Comparison of ENCODE assay signal across 11 cellular contexts in genomic region chr11:118618115-118618990, GRCh38. TPM values are rescaled to one million over a fixed set of nuclear protein-coding genes. Genes with fewer than 3 reads are reported as not detected.
DNase-seq lines count a peak whose midpoint lies in the region; ATAC-seq and FAIRE-seq lines count a peak whose summit lies in the region.
"Had no signal": no experiment of that assay in that cellular context is flagged by ENCODE, and none has a peak within 500 bp of the region (broad histone marks: within the 10 kb centered on the region; RNA-seq: fewer than 3 reads in every experiment).

No MANE protein-coding gene starts in this region.

- peak; percentile 21 for DNase-seq in activated naive CD8-positive, alpha-beta T cell treated with anti-CD3 and anti-CD28 coated beads, Interleukin-2, amount 10 ng/mL, durations not matched to agents 7 days and 5 days
- no peak for DNase-seq in activated naive CD8-positive, alpha-beta T cell treated with anti-CD3 and anti-CD28 coated beads for 36 hours
- DNase-seq in aorta (peak; percentile 86 to 87), cerebellum (ENCODE audit: low spot score) (no peak), NCI-H1436 (lab: John Stamatoyannopoulos, UW) (no peak), frontal cortex (ENCODE audit: low spot score in 2 of 2) (no peak)
- DNase-seq: NCI-H2227 treated with DMSO at 0.1 percent for 48 hours had no signal

- ATAC-seq in activated naive CD8-positive, alpha-beta T cell treated with anti-CD3 and anti-CD28 coated beads, Interleukin-2, amount 10 ng/mL, durations not matched to agents 7 days and 5 days (ENCODE audit: low read depth), result no peak
- ATAC-seq in aorta (ENCODE audit: low FRiP score), result peak; percentile 61

- no peaks in the 10 kb centered on the region for H3K9me3 Mint-ChIP-seq in activated naive CD8-positive, alpha-beta T cell treated with anti-CD3 and anti-CD28 coated beads, Interleukin-2, amount 10 ng/mL, durations not matched to agents 7 days and 5 days
- H3K9me3 Mint-ChIP-seq in activated naive CD8-positive, alpha-beta T cell treated with anti-CD3 and anti-CD28 coated beads for 36 hours, result no peaks in the 10 kb centered on the region

- H3K4me3 Mint-ChIP-seq in activated naive CD8-positive, alpha-beta T cell treated with anti-CD3 and anti-CD28 coated beads, Interleukin-2, amount 10 ng/mL, durations not matched to agents 7 days and 5 days, result no peak overlapping the region
- no peak overlapping the region for H3K4me3 Mint-ChIP-seq in activated naive CD8-positive, alpha-beta T cell treated with anti-CD3 and anti-CD28 coated beads for 36 hours
- H3K4me3 Mint-ChIP-seq: activated naive CD8-positive, alpha-beta T cell had no signal

- no peak overlapping the region for H3K27ac Mint-ChIP-seq in activated naive CD8-positive, alpha-beta T cell treated with anti-CD3 and anti-CD28 coated beads, Interleukin-2, amount 10 ng/mL, durations not matched to agents 7 days and 5 days
- no peak overlapping the region for H3K27ac Mint-ChIP-seq in activated naive CD8-positive, alpha-beta T cell treated with anti-CD3 and anti-CD28 coated beads for 36 hours
- H3K27ac Mint-ChIP-seq: activated naive CD8-positive, alpha-beta T cell had no signal

- 41 to 54% methylated on average over 11 of the region's 11 CpGs for WGBS in esophagus, 2 donors
- 6 to 11% methylated on average over 11 of the region's 11 CpGs for WGBS in aorta, 2 donors

- H3K4me1 Mint-ChIP-seq in activated naive CD8-positive, alpha-beta T cell treated with anti-CD3 and anti-CD28 coated beads, Interleukin-2, amount 10 ng/mL, durations not matched to agents 7 days and 5 days, result peaks cover 6% of the 10 kb centered on the region
- peaks cover 4% of the 10 kb centered on the region for H3K4me1 Mint-ChIP-seq in activated naive CD8-positive, alpha-beta T cell treated with anti-CD3 and anti-CD28 coated beads for 36 hours

- intact Hi-C loops in aorta (cut with DNase I), result no loop called here

- H3K4me1 ChIP-seq in esophagus (ENCODE audit: control insufficient read depth in 2 of 2, insufficient read depth in 2 of 2, low read length in 1 of 2) (peaks cover 2 to 24% of the 10 kb centered on the region in 2 donors), muscle layer of duodenum (ENCODE audit: control insufficient read depth in 1 of 2, insufficient read depth in 2 of 2, low read length in 2 of 2) (peaks cover 36 to 78% of the 10 kb centered on the region in 2 donors), aorta (ENCODE audit: control insufficient read depth in 1 of 2, insufficient read depth in 2 of 2, low read length in 2 of 2) (peaks cover 0 to 4% of the 10 kb centered on the region in 2 donors)

- POLR2A ChIA-PET in activated naive CD8-positive, alpha-beta T cell treated with anti-CD3 and anti-CD28 coated beads, Interleukin-2, amount 10 ng/mL, durations not matched to agents 7 days and 5 days (lab: Charles Lee), result no interaction called here

- H3K9me3 ChIP-seq in esophagus (ENCODE audit: control insufficient read depth in 2 of 2, insufficient read depth in 1 of 2, low read depth in 1 of 2, low read length in 1 of 2), result no peaks in the 10 kb centered on the region
- no peaks in the 10 kb centered on the region for H3K9me3 ChIP-seq in muscle layer of duodenum (ENCODE audit: control insufficient read depth in 1 of 2, low read length in 2 of 2)
- no peaks in the 10 kb centered on the region for H3K9me3 ChIP-seq in aorta (ENCODE audit: control insufficient read depth, low read length)
- H3K9me3 ChIP-seq: BLaER1 had no signal

- H3K27ac ChIP-seq in esophagus (ENCODE audit: low read depth in 2 of 2, low read length in 1 of 2) (peak overlapping the region; percentile 32 to 50), muscle layer of duodenum (ENCODE audit: low read length) (peak overlapping the region; percentile 74), aorta (ENCODE audit: low read depth in 1 of 2, low read length in 2 of 2) (peak overlapping the region; percentile 85 to 88)
- H3K27ac ChIP-seq: BLaER1 had no signal

- no peaks in the 10 kb centered on the region for H3K36me3 Mint-ChIP-seq in activated naive CD8-positive, alpha-beta T cell treated with anti-CD3 and anti-CD28 coated beads, Interleukin-2, amount 10 ng/mL, durations not matched to agents 7 days and 5 days
- H3K36me3 Mint-ChIP-seq in activated naive CD8-positive, alpha-beta T cell treated with anti-CD3 and anti-CD28 coated beads for 36 hours, result no peaks in the 10 kb centered on the region

- H3K27me3 ChIP-seq in esophagus (ENCODE audit: control insufficient read depth in 1 of 2, insufficient read depth in 2 of 2, low read length in 2 of 2), result no peaks in the 10 kb centered on the region
- H3K27me3 ChIP-seq in muscle layer of duodenum (ENCODE audit: low read depth, low read length), result no peaks in the 10 kb centered on the region
- H3K27me3 ChIP-seq in aorta (ENCODE audit: control insufficient read depth in 1 of 2, insufficient read depth in 2 of 2, low read length in 1 of 2), result no peaks in the 10 kb centered on the region

- no peak for FAIRE-seq in frontal cortex (lab: Jason Lieb, UNC)

- H3K36me3 ChIP-seq in esophagus (ENCODE audit: control insufficient read depth in 2 of 2, insufficient read depth in 2 of 2, low read length in 1 of 2) (peaks cover 2 to 3% of the 10 kb centered on the region in 2 donors), muscle layer of duodenum (ENCODE audit: control insufficient read depth in 1 of 2, insufficient read depth in 2 of 2, low read length in 2 of 2) (peaks cover 26 to 67% of the 10 kb centered on the region in 2 donors), aorta (ENCODE audit: control insufficient read depth in 1 of 2, insufficient read depth in 2 of 2, low read length in 1 of 2) (peaks cover 0 to 5% of the 10 kb centered on the region in 2 donors)
- H3K36me3 ChIP-seq: BLaER1 had no signal

- no peak overlapping the region for H3K4me3 ChIP-seq in esophagus (ENCODE audit: low read depth in 1 of 2, low read length in 2 of 2)
- H3K4me3 ChIP-seq in muscle layer of duodenum (ENCODE audit: low read depth in 1 of 2, low read length in 2 of 2), result peak overlapping the region in 1 of 2 donors; percentile 27
- no peak overlapping the region for H3K4me3 ChIP-seq in aorta (ENCODE audit: low read length in 2 of 2)
- H3K4me3 ChIP-seq: BLaER1 had no signal

- H3K27me3 Mint-ChIP-seq in activated naive CD8-positive, alpha-beta T cell treated with anti-CD3 and anti-CD28 coated beads, Interleukin-2, amount 10 ng/mL, durations not matched to agents 7 days and 5 days, result peaks cover 18% of the 10 kb centered on the region
- H3K27me3 Mint-ChIP-seq in activated naive CD8-positive, alpha-beta T cell treated with anti-CD3 and anti-CD28 coated beads for 36 hours, result peaks cover 22% of the 10 kb centered on the region

RNA-seq across cellular contexts. Expression of gene PHLDB1, which starts 10.9 kb away (rescaled TPM):
- 1 to 10 TPM; 2.7 to 3.3 TPM for total RNA-seq in activated naive CD8-positive, alpha-beta T cell treated with anti-CD3 and anti-CD28 coated beads, Interleukin-2, amount 10 ng/mL, durations not matched to agents 7 days and 5 days
- total RNA-seq in activated naive CD8-positive, alpha-beta T cell treated with anti-CD3 and anti-CD28 coated beads for 36 hours, result 1 to 10 TPM; 2.9 to 3.0 TPM
- polyA plus RNA-seq in esophagus, result 10 to 100 TPM; 12.9 to 25.7 TPM
- total RNA-seq in aorta, result 100 to 1,000 TPM; 260 to 274 TPM
- 100 to 1,000 TPM in 1 of 2 donors, 10 to 100 TPM in 1; 38.3 to 290 TPM for polyA plus RNA-seq in aorta
- 93.5 TPM for total RNA-seq in cerebellum
- total RNA-seq in frontal cortex, result 53.8 TPM

RNA-seq across cellular contexts. Expression of gene ARCN1, which starts 46.1 kb away (rescaled TPM):
- 100 to 1,000 TPM; 107 to 108 TPM for total RNA-seq in activated naive CD8-positive, alpha-beta T cell treated with anti-CD3 and anti-CD28 coated beads, Interleukin-2, amount 10 ng/mL, durations not matched to agents 7 days and 5 days
- 100 to 1,000 TPM; 141 to 150 TPM for total RNA-seq in activated naive CD8-positive, alpha-beta T cell treated with anti-CD3 and anti-CD28 coated beads for 36 hours
- polyA plus RNA-seq in esophagus (10 to 100 TPM; 44.7 to 58.0 TPM), aorta (10 to 100 TPM; 67.6 to 69.0 TPM)
- total RNA-seq in aorta (100 to 1,000 TPM; 128 to 170 TPM), cerebellum (54.4 TPM), frontal cortex (71.3 TPM)

RNA-seq across cellular contexts. Expression of gene IFT46, which starts 52.6 kb away (rescaled TPM):
- total RNA-seq in activated naive CD8-positive, alpha-beta T cell treated with anti-CD3 and anti-CD28 coated beads, Interleukin-2, amount 10 ng/mL, durations not matched to agents 7 days and 5 days, result 10 to 100 TPM; 12.1 to 14.3 TPM
- total RNA-seq in activated naive CD8-positive, alpha-beta T cell treated with anti-CD3 and anti-CD28 coated beads for 36 hours, result 10 to 100 TPM; 22.2 to 24.1 TPM
- 10 to 100 TPM in 1 of 2 donors, 1 to 10 TPM in 1; 8.6 to 10.9 TPM for polyA plus RNA-seq in esophagus
- 10 to 100 TPM; 15.0 to 22.5 TPM for total RNA-seq in aorta
- polyA plus RNA-seq in aorta, result 10 to 100 TPM; 24.2 to 31.8 TPM
- 27.6 TPM for total RNA-seq in cerebellum
- total RNA-seq in frontal cortex, result 69.7 TPM

Comparison
In these comparisons a context has a peak if more than half of its experiments do, and no peak if none do; other contexts are left out.
1. DNase-seq: peak in activated naive CD8-positive, alpha-beta T cell treated with anti-CD3 and anti-CD28 coated beads, Interleukin-2, amount 10 ng/mL, durations not matched to agents 7 days and 5 days (single experiment) and aorta (2 of 2); none in activated naive CD8-positive, alpha-beta T cell treated with anti-CD3 and anti-CD28 coated beads for 36 hours (single experiment), cerebellum (single experiment), NCI-H1436 (single experiment) and frontal cortex (0 of 2).
2. RNA of gene PHLDB1, which starts 10.9 kb away (total RNA-seq): 260 to 274 TPM in aorta, 93.5 TPM in cerebellum (single experiment) and 53.8 TPM in frontal cortex (single experiment); 2.7 to 3.3 TPM in activated naive CD8-positive, alpha-beta T cell treated with anti-CD3 and anti-CD28 coated beads, Interleukin-2, amount 10 ng/mL, durations not matched to agents 7 days and 5 days and 2.9 to 3.0 TPM in activated naive CD8-positive, alpha-beta T cell treated with anti-CD3 and anti-CD28 coated beads for 36 hours; every median in the first group is over 10 times any median in the second.
3. Peak in every context shown above with its lines, with median percentiles within 50 percentile points of each other: H3K27ac ChIP-seq.